6 cellular contexts compared by ENCODE assay signal in genomic region chr15:21407366-21407765, GRCh38. TPM values are rescaled to one million over a fixed set of nuclear protein-coding genes. Genes with fewer than 3 reads are reported as not detected.
"Had no signal": no experiment of that assay in that cellular context is flagged by ENCODE, and none has a peak within 500 bp of the region (broad histone marks: within the 10 kb centered on the region; RNA-seq: fewer than 3 reads in every experiment).

No MANE protein-coding gene starts in this region.

RNA-seq across cellular contexts. Expression of gene POTEB3, which starts 32.9 kb away (rescaled TPM):
- total RNA-seq: GM23248, H4, H7, HepG2, HFFc6, HT1080 had no signal
